1 cellular context compared by ENCODE assay signal in the genomic region with DNA sequence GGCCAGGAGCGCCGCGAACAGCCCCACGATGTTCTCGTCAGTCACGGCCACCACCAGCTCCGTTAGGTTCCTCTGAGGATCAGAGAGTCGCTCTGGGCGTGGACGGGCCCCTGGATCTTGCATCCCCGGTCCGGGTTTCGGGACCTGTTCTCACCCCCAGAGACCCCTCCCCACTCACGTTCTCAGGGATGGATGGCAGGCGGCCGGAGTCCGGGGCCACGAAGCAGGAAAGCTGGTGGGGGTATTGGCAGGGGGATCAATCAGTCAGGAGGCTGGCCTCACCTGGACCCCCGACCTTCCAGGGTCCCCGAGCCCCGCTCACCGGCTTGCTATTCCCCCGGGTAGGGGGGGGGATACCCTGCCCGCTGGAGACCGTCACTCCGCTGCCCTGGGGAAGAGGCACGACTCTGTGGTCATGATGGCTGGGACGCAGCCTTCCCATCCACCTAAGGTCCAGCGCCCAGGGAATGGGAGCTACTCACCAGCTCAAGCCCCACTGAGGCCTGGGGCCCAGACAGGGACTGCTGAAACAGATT.
TF ChIP-seq lines count a peak whose summit lies in the region.

No MANE protein-coding gene starts in this region.

TF ChIP-seq in WTC11, 78 proteins besides CTCF, POLR2A, EP300 and RAD21 (continued from another document):
- TF ChIP-seq, protein P1, sequence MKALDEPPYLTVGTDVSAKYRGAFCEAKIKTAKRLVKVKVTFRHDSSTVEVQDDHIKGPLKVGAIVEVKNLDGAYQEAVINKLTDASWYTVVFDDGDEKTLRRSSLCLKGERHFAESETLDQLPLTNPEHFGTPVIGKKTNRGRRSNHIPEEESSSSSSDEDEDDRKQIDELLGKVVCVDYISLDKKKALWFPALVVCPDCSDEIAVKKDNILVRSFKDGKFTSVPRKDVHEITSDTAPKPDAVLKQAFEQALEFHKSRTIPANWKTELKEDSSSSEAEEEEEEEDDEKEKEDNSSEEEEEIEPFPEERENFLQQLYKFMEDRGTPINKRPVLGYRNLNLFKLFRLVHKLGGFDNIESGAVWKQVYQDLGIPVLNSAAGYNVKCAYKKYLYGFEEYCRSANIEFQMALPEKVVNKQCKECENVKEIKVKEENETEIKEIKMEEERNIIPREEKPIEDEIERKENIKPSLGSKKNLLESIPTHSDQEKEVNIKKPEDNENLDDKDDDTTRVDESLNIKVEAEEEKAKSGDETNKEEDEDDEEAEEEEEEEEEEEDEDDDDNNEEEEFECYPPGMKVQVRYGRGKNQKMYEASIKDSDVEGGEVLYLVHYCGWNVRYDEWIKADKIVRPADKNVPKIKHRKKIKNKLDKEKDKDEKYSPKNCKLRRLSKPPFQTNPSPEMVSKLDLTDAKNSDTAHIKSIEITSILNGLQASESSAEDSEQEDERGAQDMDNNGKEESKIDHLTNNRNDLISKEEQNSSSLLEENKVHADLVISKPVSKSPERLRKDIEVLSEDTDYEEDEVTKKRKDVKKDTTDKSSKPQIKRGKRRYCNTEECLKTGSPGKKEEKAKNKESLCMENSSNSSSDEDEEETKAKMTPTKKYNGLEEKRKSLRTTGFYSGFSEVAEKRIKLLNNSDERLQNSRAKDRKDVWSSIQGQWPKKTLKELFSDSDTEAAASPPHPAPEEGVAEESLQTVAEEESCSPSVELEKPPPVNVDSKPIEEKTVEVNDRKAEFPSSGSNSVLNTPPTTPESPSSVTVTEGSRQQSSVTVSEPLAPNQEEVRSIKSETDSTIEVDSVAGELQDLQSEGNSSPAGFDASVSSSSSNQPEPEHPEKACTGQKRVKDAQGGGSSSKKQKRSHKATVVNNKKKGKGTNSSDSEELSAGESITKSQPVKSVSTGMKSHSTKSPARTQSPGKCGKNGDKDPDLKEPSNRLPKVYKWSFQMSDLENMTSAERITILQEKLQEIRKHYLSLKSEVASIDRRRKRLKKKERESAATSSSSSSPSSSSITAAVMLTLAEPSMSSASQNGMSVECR (CRISPR knock-in tag; IDR thresholded peaks at IDR 0.05; ENCODE audit: borderline replicate concordance) = no peak
- TF ChIP-seq, protein P2, sequence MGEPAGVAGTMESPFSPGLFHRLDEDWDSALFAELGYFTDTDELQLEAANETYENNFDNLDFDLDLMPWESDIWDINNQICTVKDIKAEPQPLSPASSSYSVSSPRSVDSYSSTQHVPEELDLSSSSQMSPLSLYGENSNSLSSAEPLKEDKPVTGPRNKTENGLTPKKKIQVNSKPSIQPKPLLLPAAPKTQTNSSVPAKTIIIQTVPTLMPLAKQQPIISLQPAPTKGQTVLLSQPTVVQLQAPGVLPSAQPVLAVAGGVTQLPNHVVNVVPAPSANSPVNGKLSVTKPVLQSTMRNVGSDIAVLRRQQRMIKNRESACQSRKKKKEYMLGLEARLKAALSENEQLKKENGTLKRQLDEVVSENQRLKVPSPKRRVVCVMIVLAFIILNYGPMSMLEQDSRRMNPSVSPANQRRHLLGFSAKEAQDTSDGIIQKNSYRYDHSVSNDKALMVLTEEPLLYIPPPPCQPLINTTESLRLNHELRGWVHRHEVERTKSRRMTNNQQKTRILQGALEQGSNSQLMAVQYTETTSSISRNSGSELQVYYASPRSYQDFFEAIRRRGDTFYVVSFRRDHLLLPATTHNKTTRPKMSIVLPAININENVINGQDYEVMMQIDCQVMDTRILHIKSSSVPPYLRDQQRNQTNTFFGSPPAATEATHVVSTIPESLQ (CRISPR knock-in tag; IDR thresholded peaks at IDR 0.05) = no peak
- TF ChIP-seq, protein P3, sequence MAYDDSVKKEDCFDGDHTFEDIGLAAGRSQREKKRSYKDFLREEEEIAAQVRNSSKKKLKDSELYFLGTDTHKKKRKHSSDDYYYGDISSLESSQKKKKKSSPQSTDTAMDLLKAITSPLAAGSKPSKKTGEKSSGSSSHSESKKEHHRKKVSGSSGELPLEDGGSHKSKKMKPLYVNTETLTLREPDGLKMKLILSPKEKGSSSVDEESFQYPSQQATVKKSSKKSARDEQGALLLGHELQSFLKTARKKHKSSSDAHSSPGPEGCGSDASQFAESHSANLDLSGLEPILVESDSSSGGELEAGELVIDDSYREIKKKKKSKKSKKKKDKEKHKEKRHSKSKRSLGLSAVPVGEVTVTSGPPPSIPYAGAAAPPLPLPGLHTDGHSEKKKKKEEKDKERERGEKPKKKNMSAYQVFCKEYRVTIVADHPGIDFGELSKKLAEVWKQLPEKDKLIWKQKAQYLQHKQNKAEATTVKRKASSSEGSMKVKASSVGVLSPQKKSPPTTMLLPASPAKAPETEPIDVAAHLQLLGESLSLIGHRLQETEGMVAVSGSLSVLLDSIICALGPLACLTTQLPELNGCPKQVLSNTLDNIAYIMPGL (CRISPR knock-in tag; IDR thresholded peaks at IDR 0.05) = no peak
- TF ChIP-seq TP53 (CRISPR knock-in tag; IDR thresholded peaks at IDR 0.05) = no peak
- no peak for TF ChIP-seq NR3C1 (CRISPR knock-in tag; conservative IDR thresholded peaks at IDR 0.05; ENCODE audit: low read depth)
- TF ChIP-seq MXD4 (CRISPR knock-in tag; IDR thresholded peaks at IDR 0.05; ENCODE audit: borderline replicate concordance) = no peak
- TF ChIP-seq, protein P4, sequence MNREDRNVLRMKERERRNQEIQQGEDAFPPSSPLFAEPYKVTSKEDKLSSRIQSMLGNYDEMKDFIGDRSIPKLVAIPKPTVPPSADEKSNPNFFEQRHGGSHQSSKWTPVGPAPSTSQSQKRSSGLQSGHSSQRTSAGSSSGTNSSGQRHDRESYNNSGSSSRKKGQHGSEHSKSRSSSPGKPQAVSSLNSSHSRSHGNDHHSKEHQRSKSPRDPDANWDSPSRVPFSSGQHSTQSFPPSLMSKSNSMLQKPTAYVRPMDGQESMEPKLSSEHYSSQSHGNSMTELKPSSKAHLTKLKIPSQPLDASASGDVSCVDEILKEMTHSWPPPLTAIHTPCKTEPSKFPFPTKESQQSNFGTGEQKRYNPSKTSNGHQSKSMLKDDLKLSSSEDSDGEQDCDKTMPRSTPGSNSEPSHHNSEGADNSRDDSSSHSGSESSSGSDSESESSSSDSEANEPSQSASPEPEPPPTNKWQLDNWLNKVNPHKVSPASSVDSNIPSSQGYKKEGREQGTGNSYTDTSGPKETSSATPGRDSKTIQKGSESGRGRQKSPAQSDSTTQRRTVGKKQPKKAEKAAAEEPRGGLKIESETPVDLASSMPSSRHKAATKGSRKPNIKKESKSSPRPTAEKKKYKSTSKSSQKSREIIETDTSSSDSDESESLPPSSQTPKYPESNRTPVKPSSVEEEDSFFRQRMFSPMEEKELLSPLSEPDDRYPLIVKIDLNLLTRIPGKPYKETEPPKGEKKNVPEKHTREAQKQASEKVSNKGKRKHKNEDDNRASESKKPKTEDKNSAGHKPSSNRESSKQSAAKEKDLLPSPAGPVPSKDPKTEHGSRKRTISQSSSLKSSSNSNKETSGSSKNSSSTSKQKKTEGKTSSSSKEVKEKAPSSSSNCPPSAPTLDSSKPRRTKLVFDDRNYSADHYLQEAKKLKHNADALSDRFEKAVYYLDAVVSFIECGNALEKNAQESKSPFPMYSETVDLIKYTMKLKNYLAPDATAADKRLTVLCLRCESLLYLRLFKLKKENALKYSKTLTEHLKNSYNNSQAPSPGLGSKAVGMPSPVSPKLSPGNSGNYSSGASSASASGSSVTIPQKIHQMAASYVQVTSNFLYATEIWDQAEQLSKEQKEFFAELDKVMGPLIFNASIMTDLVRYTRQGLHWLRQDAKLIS (CRISPR knock-in tag; IDR thresholded peaks at IDR 0.05; ENCODE audit: borderline replicate concordance) = no peak
- TF ChIP-seq, protein P5, sequence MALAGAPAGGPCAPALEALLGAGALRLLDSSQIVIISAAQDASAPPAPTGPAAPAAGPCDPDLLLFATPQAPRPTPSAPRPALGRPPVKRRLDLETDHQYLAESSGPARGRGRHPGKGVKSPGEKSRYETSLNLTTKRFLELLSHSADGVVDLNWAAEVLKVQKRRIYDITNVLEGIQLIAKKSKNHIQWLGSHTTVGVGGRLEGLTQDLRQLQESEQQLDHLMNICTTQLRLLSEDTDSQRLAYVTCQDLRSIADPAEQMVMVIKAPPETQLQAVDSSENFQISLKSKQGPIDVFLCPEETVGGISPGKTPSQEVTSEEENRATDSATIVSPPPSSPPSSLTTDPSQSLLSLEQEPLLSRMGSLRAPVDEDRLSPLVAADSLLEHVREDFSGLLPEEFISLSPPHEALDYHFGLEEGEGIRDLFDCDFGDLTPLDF (CRISPR knock-in tag; IDR thresholded peaks at IDR 0.05) = no peak
